Comparison of ENCODE assay signal across 20 cellular contexts in the genomic region with DNA sequence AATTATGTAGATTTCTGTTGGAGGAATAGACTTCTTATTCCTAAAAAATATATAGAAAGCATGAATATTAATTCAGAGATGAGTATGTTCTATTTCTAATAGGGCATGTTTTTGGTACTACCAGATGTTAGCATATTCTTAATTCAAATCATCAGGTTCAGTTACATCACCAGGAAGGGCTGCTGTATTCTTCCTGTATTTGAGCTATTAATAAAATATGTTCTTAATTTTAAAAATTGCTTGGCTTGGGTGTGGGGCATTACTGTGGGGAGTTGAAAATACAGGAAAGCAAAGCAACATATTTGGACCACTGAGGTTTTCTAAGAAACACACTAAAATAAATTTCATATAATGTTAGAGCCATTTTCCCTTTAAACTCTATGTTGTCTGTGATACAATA.
"Had no signal": no experiment of that assay in that cellular context is flagged by ENCODE, and none has a peak within 500 bp of the region (broad histone marks: within the 10 kb centered on the region; RNA-seq: fewer than 3 reads in every experiment).

No MANE protein-coding gene starts in this region.

- H3K36me3 Mint-ChIP-seq: activated CD4-positive, alpha-beta memory T cell treated with anti-CD3 and anti-CD28 coated beads for 36 hours; activated naive CD8-positive, alpha-beta T cell treated with anti-CD3 and anti-CD28 coated beads for 36 hours had no signal

- H3K27ac ChIP-seq: PC-9, SK-N-MC, VCaP had no signal

- DNase-seq: activated CD4-positive, alpha-beta memory T cell treated with anti-CD3 and anti-CD28 coated beads for 36 hours; activated CD4-positive, alpha-beta T cell treated with anti-CD3 and anti-CD28 coated beads, Interleukin-2, amount 10 ng/mL, durations not matched to agents 7 days and 5 days; activated CD4-positive, CD25-positive, alpha-beta regulatory T cell; activated CD8-positive, alpha-beta memory T cell treated with anti-CD3 and anti-CD28 coated beads for 24 hours; activated gamma-delta T cell; activated naive CD4-positive, alpha-beta T cell treated with anti-CD3 and anti-CD28 coated beads for 36 hours; activated naive CD8-positive, alpha-beta T cell treated with anti-CD3 and anti-CD28 coated beads for 36 hours; activated T-cell treated with anti-CD3 and anti-CD28 coated beads, Interleukin-2, amount 50 U/mL, for 4 hours; Karpas-422; NCI-H1105 treated with DMSO at 0.1 percent for 48 hours; NCI-H146; NCI-H187 treated with DMSO at 0.1 percent for 48 hours; NCI-H2081 treated with DMSO at 0.1 percent for 48 hours; NCI-H446; NCI-H524; PC-9; T-helper 1 cell had no signal

- H2AFZ ChIP-seq: PC-9 had no signal

- H3K9me3 Mint-ChIP-seq: activated CD4-positive, alpha-beta memory T cell treated with anti-CD3 and anti-CD28 coated beads for 36 hours; activated CD4-positive, alpha-beta T cell treated with anti-CD3 and anti-CD28 coated beads, Interleukin-2, amount 10 ng/mL, durations not matched to agents 7 days and 5 days; activated naive CD4-positive, alpha-beta T cell treated with anti-CD3 and anti-CD28 coated beads for 36 hours; activated naive CD8-positive, alpha-beta T cell treated with anti-CD3 and anti-CD28 coated beads for 36 hours; activated T-cell treated with anti-CD3 and anti-CD28 coated beads, Interleukin-2, amount 50 U/mL, for 4 hours had no signal

- H3K4me1 Mint-ChIP-seq: activated CD4-positive, alpha-beta T cell treated with anti-CD3 and anti-CD28 coated beads, Interleukin-2, amount 10 ng/mL, durations not matched to agents 7 days and 5 days; activated naive CD8-positive, alpha-beta T cell treated with anti-CD3 and anti-CD28 coated beads for 36 hours had no signal

- H3K27ac Mint-ChIP-seq: activated CD4-positive, alpha-beta memory T cell treated with anti-CD3 and anti-CD28 coated beads for 36 hours; activated CD4-positive, alpha-beta T cell treated with anti-CD3 and anti-CD28 coated beads, Interleukin-2, amount 10 ng/mL, durations not matched to agents 7 days and 5 days; activated naive CD4-positive, alpha-beta T cell treated with anti-CD3 and anti-CD28 coated beads for 36 hours; activated naive CD8-positive, alpha-beta T cell treated with anti-CD3 and anti-CD28 coated beads for 36 hours had no signal

- H3K4me3 ChIP-seq: K562, PC-9, SK-N-MC had no signal

- ATAC-seq: activated T-cell treated with anti-CD3 and anti-CD28 coated beads, Interleukin-2, amount 50 U/mL, for 4 hours; K562 had no signal

- H3K27me3 Mint-ChIP-seq: activated CD4-positive, alpha-beta T cell treated with anti-CD3 and anti-CD28 coated beads, Interleukin-2, amount 10 ng/mL, durations not matched to agents 7 days and 5 days; activated naive CD8-positive, alpha-beta T cell treated with anti-CD3 and anti-CD28 coated beads for 36 hours had no signal

- H3K4me3 Mint-ChIP-seq: activated CD4-positive, alpha-beta memory T cell treated with anti-CD3 and anti-CD28 coated beads for 36 hours; activated CD4-positive, alpha-beta T cell treated with anti-CD3 and anti-CD28 coated beads, Interleukin-2, amount 10 ng/mL, durations not matched to agents 7 days and 5 days; activated naive CD4-positive, alpha-beta T cell treated with anti-CD3 and anti-CD28 coated beads for 36 hours; activated naive CD8-positive, alpha-beta T cell treated with anti-CD3 and anti-CD28 coated beads for 36 hours; activated T-cell treated with anti-CD3 and anti-CD28 coated beads, Interleukin-2, amount 50 U/mL, for 4 hours had no signal

- H3K4me2 ChIP-seq: PC-9 had no signal
